2 cellular contexts compared by ENCODE assay signal in genomic region chr13:61563645-61564044, GRCh38.
TF ChIP-seq lines count a peak whose summit lies in the region.

No MANE protein-coding gene starts in this region.

TF ChIP-seq in SK-N-SH, 30 proteins besides CTCF, POLR2A, EP300 and RAD21 (continued from another document):
- TF ChIP-seq NFIC (IDR thresholded peaks at IDR 0.05; ENCODE audit: borderline replicate concordance), result no peak
- TF ChIP-seq RCOR1 (IDR thresholded peaks at IDR 0.05; ENCODE audit: low read length), result no peak
- no peak for TF ChIP-seq USF1 (IDR thresholded peaks at IDR 0.05; ENCODE audit: borderline replicate concordance, low read depth)
- no peak for TF ChIP-seq EZH2phosphoT487 (IDR thresholded peaks at IDR 0.05; ENCODE audit: borderline replicate concordance, low read depth)
- TF ChIP-seq, protein P1, sequence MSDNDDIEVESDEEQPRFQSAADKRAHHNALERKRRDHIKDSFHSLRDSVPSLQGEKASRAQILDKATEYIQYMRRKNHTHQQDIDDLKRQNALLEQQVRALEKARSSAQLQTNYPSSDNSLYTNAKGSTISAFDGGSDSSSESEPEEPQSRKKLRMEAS (IDR thresholded peaks at IDR 0.05; ENCODE audit: low read depth), result no peak
- TF ChIP-seq FOXM1 (IDR thresholded peaks at IDR 0.05; ENCODE audit: low read depth), result no peak
- TF ChIP-seq PBX3 (IDR thresholded peaks at IDR 0.05), result no peak
- no peak for TF ChIP-seq GATA2 (CRISPR knock-in tag; IDR thresholded peaks at IDR 0.05)
- TF ChIP-seq TAF1 (IDR thresholded peaks at IDR 0.05; ENCODE audit: borderline replicate concordance, low read depth, low read length), result no peak
- no peak for TF ChIP-seq GABPA (IDR thresholded peaks at IDR 0.05; ENCODE audit: low read depth)
- no peak for TF ChIP-seq TEAD4 (IDR thresholded peaks at IDR 0.05; ENCODE audit: borderline replicate concordance, insufficient read depth)
- no peak for TF ChIP-seq RXRA (IDR thresholded peaks at IDR 0.05; ENCODE audit: borderline replicate concordance, low read depth)
- TF ChIP-seq, protein P2, sequence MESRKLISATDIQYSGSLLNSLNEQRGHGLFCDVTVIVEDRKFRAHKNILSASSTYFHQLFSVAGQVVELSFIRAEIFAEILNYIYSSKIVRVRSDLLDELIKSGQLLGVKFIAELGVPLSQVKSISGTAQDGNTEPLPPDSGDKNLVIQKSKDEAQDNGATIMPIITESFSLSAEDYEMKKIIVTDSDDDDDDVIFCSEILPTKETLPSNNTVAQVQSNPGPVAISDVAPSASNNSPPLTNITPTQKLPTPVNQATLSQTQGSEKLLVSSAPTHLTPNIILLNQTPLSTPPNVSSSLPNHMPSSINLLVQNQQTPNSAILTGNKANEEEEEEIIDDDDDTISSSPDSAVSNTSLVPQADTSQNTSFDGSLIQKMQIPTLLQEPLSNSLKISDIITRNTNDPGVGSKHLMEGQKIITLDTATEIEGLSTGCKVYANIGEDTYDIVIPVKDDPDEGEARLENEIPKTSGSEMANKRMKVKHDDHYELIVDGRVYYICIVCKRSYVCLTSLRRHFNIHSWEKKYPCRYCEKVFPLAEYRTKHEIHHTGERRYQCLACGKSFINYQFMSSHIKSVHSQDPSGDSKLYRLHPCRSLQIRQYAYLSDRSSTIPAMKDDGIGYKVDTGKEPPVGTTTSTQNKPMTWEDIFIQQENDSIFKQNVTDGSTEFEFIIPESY (IDR thresholded peaks at IDR 0.05; ENCODE audit: borderline replicate concordance, low read depth), result no peak
- TF ChIP-seq SIN3A (IDR thresholded peaks at IDR 0.05; ENCODE audit: borderline replicate concordance, low read depth, low read length), result no peak

TF ChIP-seq in HepG2, 621 proteins besides CTCF, POLR2A, EP300 and RAD21 (continued from another document):
- TF ChIP-seq, protein P3, sequence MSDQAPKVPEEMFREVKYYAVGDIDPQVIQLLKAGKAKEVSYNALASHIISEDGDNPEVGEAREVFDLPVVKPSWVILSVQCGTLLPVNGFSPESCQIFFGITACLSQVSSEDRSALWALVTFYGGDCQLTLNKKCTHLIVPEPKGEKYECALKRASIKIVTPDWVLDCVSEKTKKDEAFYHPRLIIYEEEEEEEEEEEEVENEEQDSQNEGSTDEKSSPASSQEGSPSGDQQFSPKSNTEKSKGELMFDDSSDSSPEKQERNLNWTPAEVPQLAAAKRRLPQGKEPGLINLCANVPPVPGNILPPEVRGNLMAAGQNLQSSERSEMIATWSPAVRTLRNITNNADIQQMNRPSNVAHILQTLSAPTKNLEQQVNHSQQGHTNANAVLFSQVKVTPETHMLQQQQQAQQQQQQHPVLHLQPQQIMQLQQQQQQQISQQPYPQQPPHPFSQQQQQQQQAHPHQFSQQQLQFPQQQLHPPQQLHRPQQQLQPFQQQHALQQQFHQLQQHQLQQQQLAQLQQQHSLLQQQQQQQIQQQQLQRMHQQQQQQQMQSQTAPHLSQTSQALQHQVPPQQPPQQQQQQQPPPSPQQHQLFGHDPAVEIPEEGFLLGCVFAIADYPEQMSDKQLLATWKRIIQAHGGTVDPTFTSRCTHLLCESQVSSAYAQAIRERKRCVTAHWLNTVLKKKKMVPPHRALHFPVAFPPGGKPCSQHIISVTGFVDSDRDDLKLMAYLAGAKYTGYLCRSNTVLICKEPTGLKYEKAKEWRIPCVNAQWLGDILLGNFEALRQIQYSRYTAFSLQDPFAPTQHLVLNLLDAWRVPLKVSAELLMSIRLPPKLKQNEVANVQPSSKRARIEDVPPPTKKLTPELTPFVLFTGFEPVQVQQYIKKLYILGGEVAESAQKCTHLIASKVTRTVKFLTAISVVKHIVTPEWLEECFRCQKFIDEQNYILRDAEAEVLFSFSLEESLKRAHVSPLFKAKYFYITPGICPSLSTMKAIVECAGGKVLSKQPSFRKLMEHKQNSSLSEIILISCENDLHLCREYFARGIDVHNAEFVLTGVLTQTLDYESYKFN (CRISPR knock-in tag; conservative IDR thresholded peaks at IDR 0.05), result peak; percentile 30; the same call in 1 of the 2 replicates
- no peak for TF ChIP-seq MEIS2 (CRISPR knock-in tag; IDR thresholded peaks at IDR 0.05)
